Comparison of ENCODE assay signal across 18 cellular contexts in the genomic region with DNA sequence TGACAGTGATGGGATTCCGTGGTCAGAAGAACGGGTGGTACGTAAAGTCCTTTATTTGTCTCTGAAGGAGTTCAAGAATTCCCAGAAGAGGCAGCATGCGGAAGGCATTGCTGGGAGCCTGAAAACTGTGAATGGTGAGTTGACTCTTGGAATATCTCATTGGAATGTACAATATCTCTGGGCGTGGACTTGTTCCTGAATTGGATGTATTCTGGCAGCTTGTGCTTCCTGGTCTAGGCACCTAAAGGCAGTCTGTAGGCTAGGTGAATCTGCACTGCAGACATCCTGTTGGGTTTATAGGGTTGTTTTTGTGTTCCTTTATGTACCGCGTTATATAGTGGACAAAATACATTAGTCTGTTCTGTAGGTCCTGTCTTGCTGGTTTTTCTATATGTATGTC.
DNase-seq lines count a peak whose midpoint lies in the region; FAIRE-seq and TF ChIP-seq lines count a peak whose summit lies in the region.
"Had no signal": no experiment of that assay in that cellular context is flagged by ENCODE, and none has a peak within 500 bp of the region (broad histone marks: within the 10 kb centered on the region; RNA-seq: fewer than 3 reads in every experiment).

No MANE protein-coding gene starts in this region.

- peaks cover 31% of the 10 kb centered on the region for H3K4me1 Mint-ChIP-seq in endodermal cell

- FAIRE-seq in small intestine (lab: Jason Lieb, UNC), result no peak
- FAIRE-seq: D721Med, G401.6, GM12892, H1 had no signal

- H3K9me3 ChIP-seq in endodermal cell (ENCODE audit: control insufficient read depth, low read length) (no peaks in the 10 kb centered on the region), mesodermal cell (ENCODE audit: control insufficient read depth, low read length) (no peaks in the 10 kb centered on the region), small intestine (ENCODE audit: control insufficient read depth, low read depth) (no peaks in the 10 kb centered on the region)
- H3K9me3 ChIP-seq: HAP-1 had no signal

- DNase-seq in endodermal cell (peak; percentile 28), small intestine (peak; percentile 47), posterior vena cava (ENCODE audit: low spot score) (no peak), HuH-7.5 (ENCODE audit: low spot score) (no peak), superior temporal gyrus (ENCODE audit: extremely low spot score) (no peak)
- DNase-seq: C1 segment of cervical spinal cord; CD4-positive, alpha-beta memory T cell; COR-L47; DMS153; DMS79 treated with DMSO at 0.1 percent for 48 hours; EL had no signal

- H3K27ac Mint-ChIP-seq in endodermal cell, result no peak overlapping the region
- H3K27ac Mint-ChIP-seq: CD4-positive, alpha-beta memory T cell had no signal

- no peaks in the 10 kb centered on the region for H3K27me3 ChIP-seq in endodermal cell (ENCODE audit: control insufficient read depth, insufficient read depth, low read length, poor library complexity, severe bottlenecking)
- H3K27me3 ChIP-seq in small intestine (ENCODE audit: control insufficient read depth in 2 of 2, insufficient read depth in 2 of 2, low read length in 2 of 2), result no peaks in the 10 kb centered on the region

- no peaks in the 10 kb centered on the region for H3K9me3 Mint-ChIP-seq in endodermal cell

- H3K4me3 Mint-ChIP-seq in endodermal cell, result no peak overlapping the region
- H3K4me3 Mint-ChIP-seq: CD4-positive, alpha-beta memory T cell had no signal

- intact Hi-C loops in posterior vena cava (cut with DNase I), result loop anchor here in 1 of 2 donors (10.0 kb wide), 1 partner anchor 1859 kb away; no protein-coding TSS in a partner anchor

- H3K4me3 ChIP-seq in endodermal cell (ENCODE audit: low read length) (no peak overlapping the region), mesodermal cell (ENCODE audit: extremely low read depth, insufficient read depth, low read length, poor library complexity, severe bottlenecking) (no peak overlapping the region), small intestine (ENCODE audit: low read depth in 1 of 2, low read length in 2 of 2) (no peak overlapping the region)
- H3K4me3 ChIP-seq: HAP-1 had no signal

- H3K36me3 Mint-ChIP-seq in endodermal cell (ENCODE audit: low read depth), result peaks cover 15% of the 10 kb centered on the region

- H3K27ac ChIP-seq in C4-2B (peak overlapping the region; percentile 26; the same call in 1 of the 2 replicates), endodermal cell (ENCODE audit: low read depth, low read length) (no peak overlapping the region), mesodermal cell (ENCODE audit: low read depth, low read length, severe bottlenecking) (peak overlapping the region; percentile 25), small intestine (ENCODE audit: low read depth in 1 of 2, low read length in 1 of 2) (no peak overlapping the region)

- no peak overlapping the region for H3K9ac ChIP-seq in endodermal cell (ENCODE audit: extremely low read depth, low read length, poor library complexity, severe bottlenecking)

- H3K27me3 Mint-ChIP-seq in endodermal cell (ENCODE audit: insufficient read depth), result no peaks in the 10 kb centered on the region
- H3K27me3 Mint-ChIP-seq: CD4-positive, alpha-beta memory T cell had no signal

- H3K36me3 ChIP-seq in endodermal cell (ENCODE audit: control insufficient read depth, insufficient read depth, low read length) (peaks cover 26% of the 10 kb centered on the region), mesodermal cell (ENCODE audit: control insufficient read depth, insufficient read depth, low read length) (peaks cover 18% of the 10 kb centered on the region), small intestine (ENCODE audit: control insufficient read depth in 2 of 2, insufficient read depth in 2 of 2, low read length in 2 of 2) (peaks cover 0 to 3% of the 10 kb centered on the region in 2 donors)
- H3K36me3 ChIP-seq: HAP-1 had no signal

- TF ChIP-seq CTCF in C4-2B (conservative IDR thresholded peaks at IDR 0.05), result no peak
- TF ChIP-seq CTCF in endodermal cell (conservative IDR thresholded peaks at IDR 0.05), result no peak

- 91 to 96% methylated on average over 4 to 7 of the region's 7 CpGs for WGBS in endodermal cell (ENCODE audit: insufficient coverage in 1 of 2, insufficient read length in 1 of 2), 2 experiments
- 90 to 96% methylated on average over 6 to 7 of the region's 7 CpGs for WGBS in mesodermal cell (ENCODE audit: insufficient coverage in 2 of 2), 2 experiments
- 88 to 90% (median 89%) methylated on average over 7 of the region's 7 CpGs for WGBS in small intestine, 3 donors

- H3K4me1 ChIP-seq in endodermal cell (ENCODE audit: control insufficient read depth, insufficient read depth, low read length), result peaks cover 6% of the 10 kb centered on the region
- peaks cover 9% of the 10 kb centered on the region for H3K4me1 ChIP-seq in mesodermal cell (ENCODE audit: control insufficient read depth, insufficient read depth, low read length, poor library complexity, severe bottlenecking)
- H3K4me1 ChIP-seq in small intestine (ENCODE audit: control insufficient read depth in 2 of 2, insufficient read depth in 1 of 2, low read depth in 1 of 2, low read length in 1 of 2), result peaks cover 0 to 6% of the 10 kb centered on the region in 2 donors
- H3K4me1 ChIP-seq: HAP-1 had no signal

Comparison
In these comparisons a context has a peak if more than half of its experiments do, and no peak if none do; other contexts are left out.
1. H3K27ac ChIP-seq: peak in C4-2B (single experiment) and mesodermal cell (single experiment); none in endodermal cell (single experiment) and small intestine (0 of 2).
2. DNase-seq: peak in endodermal cell (single experiment) and small intestine (single experiment); none in posterior vena cava (single experiment), HuH-7.5 (single experiment) and superior temporal gyrus (single experiment).